In the genomic region with DNA sequence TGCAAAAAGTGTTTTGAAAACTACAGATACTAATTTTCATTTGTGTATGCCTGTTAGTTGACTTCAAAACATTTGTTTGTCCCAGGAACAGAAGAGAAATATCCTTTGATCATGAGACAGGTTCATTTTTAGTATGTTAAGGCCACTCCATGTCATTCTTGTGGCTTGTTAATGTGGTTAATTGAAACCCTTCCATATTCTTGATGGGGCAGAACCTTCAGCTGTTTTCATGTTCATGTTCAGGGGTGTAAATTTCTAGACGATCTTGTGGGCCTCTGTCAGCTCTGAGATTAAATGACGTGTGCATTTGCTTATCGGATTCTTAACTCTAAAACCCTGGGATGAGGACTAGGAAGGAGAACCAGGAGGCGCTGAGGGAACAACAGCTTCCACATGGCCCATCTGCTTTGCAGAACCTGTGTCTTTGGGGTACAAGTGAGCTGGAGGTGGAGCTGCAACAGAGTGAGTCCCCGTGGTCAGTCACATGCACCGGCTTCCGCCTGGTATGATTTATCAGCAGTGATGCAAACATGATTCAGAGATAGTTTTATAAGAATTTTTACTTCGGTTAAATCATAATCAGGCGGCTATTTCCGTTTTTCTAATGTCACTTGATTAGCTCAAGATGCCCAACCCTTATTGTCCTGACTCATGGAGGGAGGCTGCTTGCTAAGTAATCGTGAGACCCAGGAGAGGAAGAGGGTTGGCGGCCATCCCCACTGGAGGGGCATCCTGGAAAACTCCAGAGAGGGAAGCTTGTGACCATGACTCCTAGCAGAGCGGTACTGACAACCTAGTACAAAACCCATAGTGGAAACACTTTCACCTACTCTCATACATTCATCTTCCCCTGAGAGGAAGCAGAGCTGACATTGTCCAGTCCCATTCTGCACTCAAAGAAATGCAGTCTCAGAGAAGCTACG, we compare ENCODE assay signal across 10 cellular contexts.
DNase-seq lines count a peak whose midpoint lies in the region; ATAC-seq, FAIRE-seq and TF ChIP-seq lines count a peak whose summit lies in the region.
"Had no signal": no experiment of that assay in that cellular context is flagged by ENCODE, and none has a peak within 500 bp of the region (broad histone marks: within the 10 kb centered on the region; RNA-seq: fewer than 3 reads in every experiment).

No MANE protein-coding gene starts in this region.

- no peak overlapping the region for H2AFZ ChIP-seq in GM12878 (ENCODE audit: control insufficient read depth, low read depth, low read length)

- H3K4me2 ChIP-seq in GM12878 (ENCODE audit: control insufficient read depth, insufficient read depth) = no peak overlapping the region
- H3K4me2 ChIP-seq: KMS-11 had no signal

- in situ Hi-C loops in GM12878 (cut with MboI) = no loop called here

- 92% methylated on average over 14 of the region's 14 CpGs for whole genome bisulfite sequencing in GM12878 (ENCODE audit: insufficient coverage, insufficient replicate concordance, low lambda C conversion rate, missing lambda C conversion rate)
- WGBS in upper lobe of left lung, 2 donors = 54 to 55% methylated on average over 14 of the region's 14 CpGs

- no peaks in the 10 kb centered on the region for H3K27me3 ChIP-seq in GM12878 (replicated peaks in 1 of 2; ENCODE audit: control insufficient read depth in 2 of 2, insufficient read depth in 2 of 2, low read length in 1 of 2)
- H3K27me3 ChIP-seq in upper lobe of left lung = no peaks in the 10 kb centered on the region

- BruUV-seq in GM12878 (replicated peaks; lab: Mats Ljungman, UMichigan) = TSS peak; percentile 2

- H3K36me3 ChIP-seq in GM12878 (ENCODE audit: control insufficient read depth in 2 of 2, insufficient read depth in 2 of 2, low read length in 1 of 2) (peaks cover 11 to 21% of the 10 kb centered on the region in 2 experiments; a peak in 3 of 4 replicates), upper lobe of left lung (no peaks in the 10 kb centered on the region)

- no peak overlapping the region for H3K9ac ChIP-seq in GM12878 (ENCODE audit: control insufficient read depth, insufficient read depth, low read length)
- H3K9ac ChIP-seq: KMS-11 had no signal

- intact Hi-C loops in GM12878 (cut with micrococcal nuclease; ENCODE audit: unreplicated experiment) = no loop called here

- POLR2A ChIA-PET in GM12878 (lab: Charles Lee) = interaction anchor here (0.6 to 1.8 kb wide), 3 partner anchors 14 to 26 kb away, joined by 3 to 5 read pairs (median 3); no protein-coding TSS in a partner anchor

- RAD21 ChIA-PET in GM12878 (lab: Charles Lee; ENCODE audit: unreplicated experiment) = interaction anchor here (1.0 to 3.1 kb wide), 9 partner anchors 18 to 162 kb away, joined by 3 to 9 read pairs (median 6); no protein-coding TSS in a partner anchor

- CTCF ChIA-PET in GM12878 (lab: Yijun Ruan, JAX) = interaction anchor here (0.9 to 15.0 kb wide), 10 partner anchors 9 to 166 kb away, joined by 3 to 237 read pairs (median 4); no protein-coding TSS in a partner anchor

- H3K27ac Mint-ChIP-seq in activated naive CD8-positive, alpha-beta T cell treated with anti-CD3 and anti-CD28 coated beads for 36 hours = no peak overlapping the region

- TF ChIP-seq EP300 in GM12878 (IDR thresholded peaks at IDR 0.05; ENCODE audit: borderline replicate concordance in 1 of 2, control insufficient read depth in 1 of 2, low read depth in 2 of 2, low read length in 2 of 2) = no peak
- TF ChIP-seq EP300 in upper lobe of left lung (IDR thresholded peaks at IDR 0.05) = peak in 1 of 4 donors; percentile 27

- FAIRE-seq in GM12878 (lab: Jason Lieb, UNC) = no peak
- FAIRE-seq: TTC549 had no signal

- no peak overlapping the region for H3K4me3 Mint-ChIP-seq in activated naive CD8-positive, alpha-beta T cell treated with anti-CD3 and anti-CD28 coated beads for 36 hours

- TF ChIP-seq CTCF in GM12878 (IDR thresholded peaks at IDR 0.05 in 2 of 3, conservative IDR thresholded peaks at IDR 0.05 in 1 of 3; ENCODE audit: control insufficient read depth in 2 of 3, extremely low read depth in 1 of 3, insufficient read depth in 1 of 3, low read depth in 3 of 3, low read length in 3 of 3) (no peak), upper lobe of left lung (IDR thresholded peaks at IDR 0.05) (no peak)

- H3K4me3 ChIP-seq in GM12878 (no peak overlapping the region), upper lobe of left lung (no peak overlapping the region)

- no peak for ATAC-seq in GM12878
- ATAC-seq in upper lobe of left lung (ENCODE audit: low FRiP score in 2 of 2) = peak; percentile 65 to 80
- no peak for ATAC-seq in GM19328 (IDR thresholded peaks at IDR 0.05; ENCODE audit: unreplicated experiment)

- DNase-seq in LHCN-M2 (ENCODE audit: low read depth) (peak; percentile 83), GM12878 (ENCODE audit: low read depth, low spot score) (no peak), kidney tubule cell (ENCODE audit: low spot score) (peak; percentile 44), upper lobe of left lung (peak in 1 of 2 donors; percentile 60), NCI-H146 (lab: John Stamatoyannopoulos, UW) (no peak)
- no peak for DNase-seq in activated naive CD8-positive, alpha-beta T cell treated with anti-CD3 and anti-CD28 coated beads for 36 hours
- DNase-seq: effector CD4-positive, alpha-beta T cell had no signal

- H3K27ac ChIP-seq in GM12878 (ENCODE audit: control insufficient read depth, insufficient read depth) = no peak overlapping the region
- peak overlapping the region; percentile 45 to 76 (median 52) for H3K27ac ChIP-seq in upper lobe of left lung
- H3K27ac ChIP-seq: KMS-11 had no signal

- H3K4me1 ChIP-seq in GM12878 (ENCODE audit: control insufficient read depth, insufficient read depth, low read length) = peaks cover 29% of the 10 kb centered on the region
- peaks cover 36 to 70% (median 49%) of the 10 kb centered on the region in 4 donors for H3K4me1 ChIP-seq in upper lobe of left lung

- no peaks in the 10 kb centered on the region for H3K9me3 Mint-ChIP-seq in activated naive CD8-positive, alpha-beta T cell treated with anti-CD3 and anti-CD28 coated beads for 36 hours

- peaks cover 6% of the 10 kb centered on the region for H4K20me1 ChIP-seq in GM12878 (ENCODE audit: control insufficient read depth, insufficient read depth)

- H3K9me3 ChIP-seq in GM12878 (replicated peaks; ENCODE audit: control insufficient read depth, insufficient read depth, low read length) (no peaks in the 10 kb centered on the region; the same call in 2 of the 3 replicates), upper lobe of left lung (no peaks in the 10 kb centered on the region)

- H3K79me2 ChIP-seq in GM12878 (ENCODE audit: control insufficient read depth, insufficient read depth, low read length) = peaks cover 90% of the 10 kb centered on the region

- TF ChIP-seq POLR2A in GM12878 (IDR thresholded peaks at IDR 0.05; ENCODE audit: low read depth, low read length) (no peak), upper lobe of left lung (IDR thresholded peaks at IDR 0.05) (peak in 1 of 4 donors; percentile 22)

- SMC1A ChIA-PET in GM12878 (lab: Charles Lee; ENCODE audit: uncharacterized antibody, unreplicated experiment) = interaction anchor here (0.9 to 28.0 kb wide), 17 partner anchors 11 to 161 kb away, joined by 3 to 636 read pairs (median 4); no protein-coding TSS in a partner anchor

- no peaks in the 10 kb centered on the region for H3K36me3 Mint-ChIP-seq in activated naive CD8-positive, alpha-beta T cell treated with anti-CD3 and anti-CD28 coated beads for 36 hours

- H3K27me3 Mint-ChIP-seq in activated naive CD8-positive, alpha-beta T cell treated with anti-CD3 and anti-CD28 coated beads for 36 hours = no peaks in the 10 kb centered on the region

- no peak for TF ChIP-seq RAD21 in GM12878 (IDR thresholded peaks at IDR 0.05; ENCODE audit: insufficient read depth, low read depth, low read length)

- H3K4me1 Mint-ChIP-seq in activated naive CD8-positive, alpha-beta T cell treated with anti-CD3 and anti-CD28 coated beads for 36 hours = no peaks in the 10 kb centered on the region

TF ChIP-seq in GM12878, 131 proteins besides CTCF, POLR2A, EP300 and RAD21:
- TF ChIP-seq YY1 (IDR thresholded peaks at IDR 0.05; ENCODE audit: low read depth, low read length) = no peak
- TF ChIP-seq RUNX3 (IDR thresholded peaks at IDR 0.05; ENCODE audit: low read length) = no peak
- no peak for TF ChIP-seq NR2C1 (IDR thresholded peaks at IDR 0.05)

Comparison
In these comparisons a context has a peak if more than half of its experiments do, and no peak if none do; other contexts are left out.
1. DNase-seq: peak in LHCN-M2 (single experiment) and kidney tubule cell (single experiment); none in GM12878 (single experiment), NCI-H146 (single experiment) and activated naive CD8-positive, alpha-beta T cell treated with anti-CD3 and anti-CD28 coated beads for 36 hours (single experiment).
2. ATAC-seq: peak in upper lobe of left lung (2 of 2); none in GM12878 (single experiment) and GM19328 (single experiment).